Comparison of ENCODE assay signal across 8 cellular contexts in the genomic region with DNA sequence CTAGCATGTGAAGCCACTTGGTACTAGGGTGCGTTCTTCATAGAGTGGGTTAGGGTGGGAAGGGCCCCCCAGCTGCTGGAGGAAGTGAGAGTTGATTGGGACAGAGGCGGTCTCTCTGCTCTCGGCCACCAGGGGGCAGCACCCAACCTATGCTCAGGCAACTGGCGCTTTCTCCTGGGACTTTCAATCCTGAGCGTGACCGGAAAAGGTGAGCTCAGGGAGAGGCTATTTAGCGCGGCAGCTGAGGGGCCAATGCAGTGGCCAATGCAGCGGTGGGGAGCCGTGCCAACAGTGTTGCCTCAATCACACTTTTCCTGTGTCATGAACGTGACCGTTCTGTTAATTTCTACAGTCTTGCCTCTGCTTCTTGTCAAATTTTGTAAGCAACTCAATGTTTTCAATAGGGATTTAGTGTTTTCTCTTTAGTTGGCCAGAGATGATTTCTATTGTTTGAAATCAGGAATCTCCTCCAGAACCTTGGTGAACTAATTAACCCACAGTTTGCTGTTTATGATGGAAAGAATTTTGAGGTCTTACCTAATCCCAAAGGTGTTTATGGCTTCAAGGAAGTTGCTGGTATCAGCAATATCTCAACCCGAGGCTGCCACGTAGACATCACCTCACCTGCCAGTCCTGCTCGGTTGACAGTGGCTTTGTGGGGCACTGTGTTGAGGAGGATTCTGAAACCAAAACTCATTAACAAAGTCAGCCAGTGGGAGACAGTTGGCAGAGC.
DNase-seq lines count a peak whose midpoint lies in the region; ATAC-seq and TF ChIP-seq lines count a peak whose summit lies in the region.

No MANE protein-coding gene starts in this region.

- DNase-seq in CD4-positive, alpha-beta memory T cell = peak; percentile 5 to 43 (median 18)
- DNase-seq in HuH-7 (ENCODE audit: low spot score) (peak; percentile 79), SK-N-SH (peak; percentile 76), adipocyte (ENCODE audit: low read depth) (peak; percentile 44), left ventricle myocardium inferior (peak; percentile 72), pulmonary artery endothelial cell (ENCODE audit: low read depth, low spot score) (peak; percentile 20), NCI-H187 treated with DMSO at 0.1 percent for 48 hours (lab: John Stamatoyannopoulos, UW) (no peak)

- no peak overlapping the region for H3K4me3 ChIP-seq in CD4-positive, alpha-beta memory T cell (ENCODE audit: low read length in 2 of 2)
- H3K4me3 ChIP-seq in SK-N-SH (ENCODE audit: low read depth in 2 of 2, low read length in 1 of 2) = no peak overlapping the region; a peak in 1 of 4 replicates
- peak overlapping the region; percentile 27 for H3K4me3 ChIP-seq in adipocyte (ENCODE audit: low read length)
- peak overlapping the region; percentile 30 for H3K4me3 ChIP-seq in left ventricle myocardium inferior

- H4K20me1 ChIP-seq in SK-N-SH (ENCODE audit: insufficient read depth) = no peaks in the 10 kb centered on the region

- H3K9me2 ChIP-seq in SK-N-SH = no peaks in the 10 kb centered on the region

- peak overlapping the region in 3 of 8 donors; percentile 30 to 66 (median 62) for H3K4me3 Mint-ChIP-seq in CD4-positive, alpha-beta memory T cell

- H3K27me3 ChIP-seq in CD4-positive, alpha-beta memory T cell (ENCODE audit: insufficient read depth, low read length) = no peaks in the 10 kb centered on the region
- H3K27me3 ChIP-seq in SK-N-SH (ENCODE audit: insufficient read depth) (no peaks in the 10 kb centered on the region), adipocyte (replicated peaks; ENCODE audit: control insufficient read depth, insufficient read depth, low read length) (peaks cover 7% of the 10 kb centered on the region), left ventricle myocardium inferior (ENCODE audit: low read depth) (peaks cover 44% of the 10 kb centered on the region)

- TF ChIP-seq CTCF in SK-N-SH (IDR thresholded peaks at IDR 0.05) (peak; percentile 64), left ventricle myocardium inferior (IDR thresholded peaks at IDR 0.05; ENCODE audit: borderline replicate concordance) (peak; percentile 90)

- no peaks in the 10 kb centered on the region for H3F3A ChIP-seq in SK-N-SH (replicated peaks; ENCODE audit: insufficient read depth)

- no peak overlapping the region for H3K27ac ChIP-seq in CD4-positive, alpha-beta memory T cell (ENCODE audit: low read depth, low read length)
- H3K27ac ChIP-seq in SK-N-SH (ENCODE audit: low read depth in 2 of 2, low read length in 1 of 2) = no peak overlapping the region
- no peak overlapping the region for H3K27ac ChIP-seq in left ventricle myocardium inferior (replicated peaks)

- H3K79me2 ChIP-seq in SK-N-SH (ENCODE audit: insufficient read depth) = no peaks in the 10 kb centered on the region

- H3K9me3 Mint-ChIP-seq in CD4-positive, alpha-beta memory T cell = peaks cover 6 to 45% (median 28%) of the 10 kb centered on the region in 8 donors

- POLR2A ChIA-PET in CD4-positive, alpha-beta memory T cell (lab: Charles Lee; ENCODE audit: partially characterized antibody) = no interaction called here
- POLR2A ChIA-PET in SK-N-SH (lab: Yijun Ruan, JAX) = no interaction called here

- H3K27me3 Mint-ChIP-seq in CD4-positive, alpha-beta memory T cell = peaks cover 15 to 24% of the 10 kb centered on the region in 2 donors

- intact Hi-C loops in CD4-positive, alpha-beta memory T cell (cut with micrococcal nuclease) = loop anchor here (5.0 kb wide), 1 partner anchor 226 kb away; no protein-coding TSS in a partner anchor
- intact Hi-C loops in left ventricle myocardium inferior (cut with micrococcal nuclease) = no loop called here

- TF ChIP-seq EP300 in SK-N-SH (IDR thresholded peaks at IDR 0.05; ENCODE audit: borderline replicate concordance in 1 of 2, low read depth in 1 of 2, low read length in 1 of 2) = no peak

- H3K4me1 Mint-ChIP-seq in CD4-positive, alpha-beta memory T cell = peaks cover 0 to 5% (median 0%) of the 10 kb centered on the region in 4 donors

- no peak overlapping the region for H3K4me2 ChIP-seq in SK-N-SH

- ATAC-seq in GM19463 (IDR thresholded peaks at IDR 0.05; ENCODE audit: unreplicated experiment) = peak; percentile 68

- 34% methylated on average over 14 of the region's 15 CpGs for WGBS in SK-N-SH (ENCODE audit: low lambda C conversion rate)

- CTCF ChIA-PET in CD4-positive, alpha-beta memory T cell (lab: Charles Lee; ENCODE audit: partially characterized antibody) = interaction anchor here (0.7 to 2.2 kb wide), 11 partner anchors 9 to 1016 kb away, joined by 3 to 18 read pairs (median 5); no protein-coding TSS in a partner anchor
- CTCF ChIA-PET in SK-N-SH (lab: Yijun Ruan, JAX) = interaction anchor here (0.6 to 3.8 kb wide), 48 partner anchors 12 to 1121 kb away, joined by 3 to 67 read pairs (median 4); no protein-coding TSS in a partner anchor

- peaks cover 3 to 6% of the 10 kb centered on the region in 2 donors for H3K36me3 Mint-ChIP-seq in CD4-positive, alpha-beta memory T cell

- H3K9ac ChIP-seq in SK-N-SH (no peak overlapping the region), adipocyte (ENCODE audit: low read length) (peak overlapping the region; percentile 45)

- no peak overlapping the region for H2AFZ ChIP-seq in SK-N-SH (ENCODE audit: low read depth)

- no peaks in the 10 kb centered on the region for H3K36me3 ChIP-seq in CD4-positive, alpha-beta memory T cell (ENCODE audit: insufficient read depth, low read length)
- H3K36me3 ChIP-seq in SK-N-SH (replicated peaks in 1 of 2; ENCODE audit: control insufficient read depth in 1 of 2, insufficient read depth in 2 of 2, low read length in 1 of 2) (no peaks in the 10 kb centered on the region), adipocyte (ENCODE audit: control insufficient read depth, insufficient read depth, low read length, severe bottlenecking) (no peaks in the 10 kb centered on the region), left ventricle myocardium inferior (no peaks in the 10 kb centered on the region)

- peaks cover 0 to 12% of the 10 kb centered on the region in 2 donors for H3K9me3 ChIP-seq in CD4-positive, alpha-beta memory T cell (ENCODE audit: control insufficient read depth in 1 of 2, low read length in 2 of 2)
- no peaks in the 10 kb centered on the region for H3K9me3 ChIP-seq in SK-N-SH
- peaks cover 6% of the 10 kb centered on the region for H3K9me3 ChIP-seq in adipocyte (ENCODE audit: control insufficient read depth, low read length)
- H3K9me3 ChIP-seq in left ventricle myocardium inferior (replicated peaks) = no peaks in the 10 kb centered on the region

- H3K27ac Mint-ChIP-seq in CD4-positive, alpha-beta memory T cell = no peak overlapping the region

- no peaks in the 10 kb centered on the region for H3K4me1 ChIP-seq in CD4-positive, alpha-beta memory T cell (ENCODE audit: insufficient read depth, low read length)
- no peaks in the 10 kb centered on the region; a peak in 1 of 4 replicates for H3K4me1 ChIP-seq in SK-N-SH (ENCODE audit: control insufficient read depth in 1 of 2, insufficient read depth in 2 of 2, low read depth in 1 of 2, low read length in 1 of 2)
- H3K4me1 ChIP-seq in adipocyte (ENCODE audit: control insufficient read depth, insufficient read depth, low read length) = peaks cover 38% of the 10 kb centered on the region
- peaks cover 7% of the 10 kb centered on the region for H3K4me1 ChIP-seq in left ventricle myocardium inferior

- TF ChIP-seq RAD21 in SK-N-SH (IDR thresholded peaks at IDR 0.05; ENCODE audit: low read length) = peak; percentile 59

TF ChIP-seq in SK-N-SH, 30 proteins besides CTCF, POLR2A, EP300 and RAD21:
- TF ChIP-seq GATA2 (CRISPR knock-in tag; IDR thresholded peaks at IDR 0.05) (no peak), SMC3 (IDR thresholded peaks at IDR 0.05; ENCODE audit: low read depth, low read length) (peak; percentile 30; the same call in 1 of the 2 replicates)

Comparison
In these comparisons a context has a peak if more than half of its experiments do, and no peak if none do; other contexts are left out.
1. H3K4me3 ChIP-seq: peak in adipocyte (single experiment) and left ventricle myocardium inferior (single experiment); none in CD4-positive, alpha-beta memory T cell (0 of 2) and SK-N-SH (0 of 2).